Comparison of ENCODE assay signal across 19 cellular contexts in the genomic region with DNA sequence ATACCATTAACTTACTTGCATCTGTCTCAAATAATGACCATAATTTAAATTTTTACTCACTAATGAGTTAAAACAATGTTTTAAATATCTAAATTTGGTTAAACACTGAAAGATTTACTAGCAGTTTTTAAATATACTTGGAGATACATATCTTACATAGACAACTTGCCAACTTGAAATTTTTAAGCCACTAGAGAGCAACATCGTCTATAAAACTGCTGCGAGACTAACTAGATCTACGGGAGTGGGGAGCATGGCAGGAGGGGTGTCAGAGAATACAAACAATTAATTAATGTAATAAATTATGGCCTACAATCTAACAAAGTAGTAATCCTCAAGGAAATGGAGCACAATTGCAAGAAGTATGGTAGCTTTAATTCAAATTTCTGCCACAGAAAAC.
DNase-seq lines count a peak whose midpoint lies in the region; ATAC-seq and TF ChIP-seq lines count a peak whose summit lies in the region.
"Had no signal": no experiment of that assay in that cellular context is flagged by ENCODE, and none has a peak within 500 bp of the region (broad histone marks: within the 10 kb centered on the region; RNA-seq: fewer than 3 reads in every experiment).

No MANE protein-coding gene starts in this region.

- no peaks in the 10 kb centered on the region for H3K79me2 ChIP-seq in HCT116 (ENCODE audit: insufficient read depth, low read length)

- no peaks in the 10 kb centered on the region for H3K4me1 Mint-ChIP-seq in activated T-helper 1 cell treated with anti-CD3 and anti-CD28 coated beads, Interleukin-12 subunit alpha, Interleukin-12 subunit beta, Interleukin-2, Interleukin-4 antibody, amounts not matched to agents 30 ng/mL and 10 ng/mL and 1 ng/mL, durations not matched to agents 14 hours and 24 hours and 36 hours (ENCODE audit: low read depth)
- H3K4me1 Mint-ChIP-seq: activated CD4-positive, alpha-beta T cell treated with anti-CD3 and anti-CD28 coated beads, Interleukin-2, amount 10 ng/mL, durations not matched to agents 7 days and 5 days; activated naive CD8-positive, alpha-beta T cell treated with anti-CD3 and anti-CD28 coated beads for 36 hours; activated T-helper 17 cell treated with anti-CD3 and anti-CD28 coated beads, Interleukin-2, amount 50 U/mL, for 72 hours; CD4-positive, CD25-positive, alpha-beta regulatory T cell; stimulated activated naive B cell treated with anti-CD40 and anti-IgM and Interleukin-4, amounts not matched to agents 10 μg/mL and 1 μg/mL and 100 μg/mL, for 72 hours had no signal

- TF ChIP-seq RAD21 in HCT116 (IDR thresholded peaks at IDR 0.05; ENCODE audit: low read depth), result peak; percentile 34

- DNase-seq in HCT116 (ENCODE audit: low read depth, low spot score) (no peak), NCI-H748 (lab: John Stamatoyannopoulos, UW; ENCODE audit: unreplicated experiment) (peak; percentile 11), SJCRH30 (peak; percentile 3 to 41), fibroblast of peridontal ligament (ENCODE audit: extremely low read depth) (peak; percentile 5), NCI-H510A treated with DMSO at 0.1 percent for 48 hours (lab: John Stamatoyannopoulos, UW) (no peak)
- no peak for DNase-seq in activated T-helper 1 cell treated with anti-CD3 and anti-CD28 coated beads, Interleukin-12 subunit alpha, Interleukin-12 subunit beta, Interleukin-2, Interleukin-4 antibody, amounts not matched to agents 30 ng/mL and 10 ng/mL and 1 ng/mL, durations not matched to agents 14 hours and 24 hours and 36 hours (ENCODE audit: low spot score)
- DNase-seq: activated CD4-positive, alpha-beta T cell treated with anti-CD3 and anti-CD28 coated beads, Interleukin-2, amount 10 ng/mL, durations not matched to agents 7 days and 5 days; activated naive CD8-positive, alpha-beta T cell treated with anti-CD3 and anti-CD28 coated beads for 36 hours; body of pancreas; CD4-positive, CD25-positive, alpha-beta regulatory T cell; colonic mucosa; heart right ventricle; NCI-H1048; psoas muscle; stimulated activated CD4-positive, alpha-beta T cell treated with anti-CD3 and anti-CD28 coated beads, Interleukin-2, amount 100 ng/mL, for 24 hours; stimulated activated naive B cell treated with anti-CD40 and anti-IgM and Interleukin-4, amounts not matched to agents 10 μg/mL and 1 μg/mL and 100 μg/mL, for 72 hours had no signal

- no peaks in the 10 kb centered on the region for H4K20me1 ChIP-seq in HCT116 (ENCODE audit: insufficient read depth)

- H3K9me2 ChIP-seq in HCT116 (ENCODE audit: insufficient read depth), result no peaks in the 10 kb centered on the region

- BruUV-seq in HCT116 (replicated peaks; lab: Mats Ljungman, UMichigan), result no TSS peak

- no peak overlapping the region for H3K9ac ChIP-seq in HCT116 (ENCODE audit: low read length)

- peak overlapping the region; percentile 83 for H2AFZ ChIP-seq in HCT116 (ENCODE audit: low read depth, low read length, poor library complexity, severe bottlenecking)

- H3K27ac Mint-ChIP-seq in activated T-helper 1 cell treated with anti-CD3 and anti-CD28 coated beads, Interleukin-12 subunit alpha, Interleukin-12 subunit beta, Interleukin-2, Interleukin-4 antibody, amounts not matched to agents 30 ng/mL and 10 ng/mL and 1 ng/mL, durations not matched to agents 14 hours and 24 hours and 36 hours, result no peak overlapping the region
- H3K27ac Mint-ChIP-seq: activated CD4-positive, alpha-beta T cell treated with anti-CD3 and anti-CD28 coated beads, Interleukin-2, amount 10 ng/mL, durations not matched to agents 7 days and 5 days; activated naive CD8-positive, alpha-beta T cell treated with anti-CD3 and anti-CD28 coated beads for 36 hours; activated T-helper 17 cell treated with anti-CD3 and anti-CD28 coated beads, Interleukin-2, amount 50 U/mL, for 72 hours; CD4-positive, CD25-positive, alpha-beta regulatory T cell; stimulated activated naive B cell treated with anti-CD40 and anti-IgM and Interleukin-4, amounts not matched to agents 10 μg/mL and 1 μg/mL and 100 μg/mL, for 72 hours had no signal

- CTCF ChIA-PET in HCT116 (lab: Charles Lee), result interaction anchor here (0.6 to 3.2 kb wide), 3 partner anchors 286 to 312 kb away, joined by 3 to 32 read pairs (median 8); no protein-coding TSS in a partner anchor

- intact Hi-C loops in HCT116 (cut with micrococcal nuclease), result loop anchor here (1.0 to 2.0 kb wide), 3 partner anchors 284 to 764 kb away; no protein-coding TSS in a partner anchor
- intact Hi-C loops in activated T-helper 1 cell treated with anti-CD3 and anti-CD28 coated beads, Interleukin-12 subunit alpha, Interleukin-12 subunit beta, Interleukin-2, Interleukin-4 antibody, amounts not matched to agents 30 ng/mL and 10 ng/mL and 1 ng/mL, durations not matched to agents 14 hours and 24 hours and 36 hours (cut with micrococcal nuclease), result no loop called here

- TF ChIP-seq POLR2A in HCT116 (IDR thresholded peaks at IDR 0.05; ENCODE audit: borderline replicate concordance, extremely low read depth, insufficient read depth, insufficient read length), result no peak

- POLR2A ChIA-PET in HCT116 (lab: Charles Lee), result no interaction called here

- no peaks in the 10 kb centered on the region for H3K27me3 ChIP-seq in HCT116 (ENCODE audit: insufficient read depth, low read length)
- H3K27me3 ChIP-seq in SJCRH30, result no peaks in the 10 kb centered on the region
- H3K27me3 ChIP-seq: body of pancreas, colonic mucosa, heart right ventricle had no signal

- H3K36me3 Mint-ChIP-seq in activated T-helper 1 cell treated with anti-CD3 and anti-CD28 coated beads, Interleukin-12 subunit alpha, Interleukin-12 subunit beta, Interleukin-2, Interleukin-4 antibody, amounts not matched to agents 30 ng/mL and 10 ng/mL and 1 ng/mL, durations not matched to agents 14 hours and 24 hours and 36 hours (ENCODE audit: low read depth), result no peaks in the 10 kb centered on the region
- H3K36me3 Mint-ChIP-seq: activated naive CD8-positive, alpha-beta T cell treated with anti-CD3 and anti-CD28 coated beads for 36 hours; CD4-positive, CD25-positive, alpha-beta regulatory T cell; stimulated activated naive B cell treated with anti-CD40 and anti-IgM and Interleukin-4, amounts not matched to agents 10 μg/mL and 1 μg/mL and 100 μg/mL, for 72 hours had no signal

- no peak overlapping the region for H3K4me3 Mint-ChIP-seq in activated T-helper 1 cell treated with anti-CD3 and anti-CD28 coated beads, Interleukin-12 subunit alpha, Interleukin-12 subunit beta, Interleukin-2, Interleukin-4 antibody, amounts not matched to agents 30 ng/mL and 10 ng/mL and 1 ng/mL, durations not matched to agents 14 hours and 24 hours and 36 hours
- H3K4me3 Mint-ChIP-seq: activated CD4-positive, alpha-beta T cell treated with anti-CD3 and anti-CD28 coated beads, Interleukin-2, amount 10 ng/mL, durations not matched to agents 7 days and 5 days; activated naive CD8-positive, alpha-beta T cell treated with anti-CD3 and anti-CD28 coated beads for 36 hours; activated T-helper 17 cell treated with anti-CD3 and anti-CD28 coated beads, Interleukin-2, amount 50 U/mL, for 72 hours; CD4-positive, CD25-positive, alpha-beta regulatory T cell; stimulated activated naive B cell treated with anti-CD40 and anti-IgM and Interleukin-4, amounts not matched to agents 10 μg/mL and 1 μg/mL and 100 μg/mL, for 72 hours had no signal

- no peak overlapping the region for H3K4me3 ChIP-seq in HCT116 (replicated peaks in 1 of 2; ENCODE audit: low read depth in 1 of 2, low read length in 2 of 2)
- no peak overlapping the region for H3K4me3 ChIP-seq in SJCRH30
- H3K4me3 ChIP-seq: body of pancreas, colonic mucosa, heart right ventricle, psoas muscle had no signal

- H3K27me3 Mint-ChIP-seq in activated T-helper 1 cell treated with anti-CD3 and anti-CD28 coated beads, Interleukin-12 subunit alpha, Interleukin-12 subunit beta, Interleukin-2, Interleukin-4 antibody, amounts not matched to agents 30 ng/mL and 10 ng/mL and 1 ng/mL, durations not matched to agents 14 hours and 24 hours and 36 hours (ENCODE audit: insufficient read depth), result no peaks in the 10 kb centered on the region
- H3K27me3 Mint-ChIP-seq: activated CD4-positive, alpha-beta T cell treated with anti-CD3 and anti-CD28 coated beads, Interleukin-2, amount 10 ng/mL, durations not matched to agents 7 days and 5 days; activated naive CD8-positive, alpha-beta T cell treated with anti-CD3 and anti-CD28 coated beads for 36 hours; activated T-helper 17 cell treated with anti-CD3 and anti-CD28 coated beads, Interleukin-2, amount 50 U/mL, for 72 hours; CD4-positive, CD25-positive, alpha-beta regulatory T cell; stimulated activated naive B cell treated with anti-CD40 and anti-IgM and Interleukin-4, amounts not matched to agents 10 μg/mL and 1 μg/mL and 100 μg/mL, for 72 hours had no signal

- H3K9me3 Mint-ChIP-seq in activated T-helper 1 cell treated with anti-CD3 and anti-CD28 coated beads, Interleukin-12 subunit alpha, Interleukin-12 subunit beta, Interleukin-2, Interleukin-4 antibody, amounts not matched to agents 30 ng/mL and 10 ng/mL and 1 ng/mL, durations not matched to agents 14 hours and 24 hours and 36 hours, result no peaks in the 10 kb centered on the region
- H3K9me3 Mint-ChIP-seq: activated CD4-positive, alpha-beta T cell treated with anti-CD3 and anti-CD28 coated beads, Interleukin-2, amount 10 ng/mL, durations not matched to agents 7 days and 5 days; activated naive CD8-positive, alpha-beta T cell treated with anti-CD3 and anti-CD28 coated beads for 36 hours; activated T-helper 17 cell treated with anti-CD3 and anti-CD28 coated beads, Interleukin-2, amount 50 U/mL, for 72 hours; stimulated activated naive B cell treated with anti-CD40 and anti-IgM and Interleukin-4, amounts not matched to agents 10 μg/mL and 1 μg/mL and 100 μg/mL, for 72 hours had no signal

- no peaks in the 10 kb centered on the region for H3K36me3 ChIP-seq in HCT116 (ENCODE audit: control insufficient read depth in 1 of 2, insufficient read depth in 2 of 2, low read length in 2 of 2)
- H3K36me3 ChIP-seq in SJCRH30, result no peaks in the 10 kb centered on the region
- H3K36me3 ChIP-seq: colonic mucosa, heart right ventricle had no signal

- RAD21 ChIA-PET in HCT116 (lab: Charles Lee; ENCODE audit: low non-redundant PET in 1 of 2, low total read pairs in 2 of 2, uncharacterized antibody in 2 of 2, unreplicated experiment in 2 of 2), result interaction anchor here in 1 of 2 experiments (1.1 kb wide), 1 partner anchor 285 kb away, joined by 3 read pairs; no protein-coding TSS in a partner anchor

- H3K4me1 ChIP-seq in HCT116 (ENCODE audit: control insufficient read depth in 1 of 2, insufficient read depth in 2 of 2, low read length in 2 of 2) (no peaks in the 10 kb centered on the region), SJCRH30 (peaks cover 3% of the 10 kb centered on the region)
- H3K4me1 ChIP-seq: body of pancreas, colonic mucosa, heart right ventricle, psoas muscle had no signal

- H3K27ac ChIP-seq in HCT116 (ENCODE audit: low read depth, low read length) (no peak overlapping the region), SJCRH30 (no peak overlapping the region)
- H3K27ac ChIP-seq: body of pancreas, colonic mucosa, heart right ventricle, psoas muscle had no signal

- H3K9me3 ChIP-seq in HCT116 (ENCODE audit: control insufficient read depth in 1 of 2, insufficient read depth in 1 of 2, low read depth in 1 of 2, low read length in 2 of 2) (no peaks in the 10 kb centered on the region), SJCRH30 (replicated peaks) (no peaks in the 10 kb centered on the region)
- H3K9me3 ChIP-seq: body of pancreas, colonic mucosa, heart right ventricle, psoas muscle had no signal

- ATAC-seq in HCT116 (peak; percentile 55; the same call in 1 of the 2 replicates), GM21390 (IDR thresholded peaks at IDR 0.05; ENCODE audit: unreplicated experiment) (no peak), HG02571 (IDR thresholded peaks at IDR 0.05; ENCODE audit: unreplicated experiment) (no peak)
- ATAC-seq: activated T-helper 17 cell treated with anti-CD3 and anti-CD28 coated beads, Interleukin-2, amount 50 U/mL, for 72 hours; body of pancreas; heart right ventricle; psoas muscle; stimulated activated naive B cell treated with anti-CD40 and anti-IgM and Interleukin-4, amounts not matched to agents 10 μg/mL and 1 μg/mL and 100 μg/mL, for 72 hours had no signal

- peak in 1 of 3 experiments; percentile 22; a peak in 2 of 6 replicates for TF ChIP-seq CTCF in HCT116 (IDR thresholded peaks at IDR 0.05 in 2 of 3, conservative IDR thresholded peaks at IDR 0.05 in 1 of 3; ENCODE audit: borderline replicate concordance in 1 of 3, insufficient read depth in 1 of 3, low read depth in 2 of 3, low read length in 2 of 3)

- peak overlapping the region; percentile 37 for H3K4me2 ChIP-seq in HCT116 (ENCODE audit: low read length)

Comparison
In these comparisons a context has a peak if more than half of its experiments do, and no peak if none do; other contexts are left out.
1. DNase-seq: peak in NCI-H748 (single experiment), SJCRH30 (2 of 2) and fibroblast of peridontal ligament (single experiment); none in HCT116 (single experiment), NCI-H510A treated with DMSO at 0.1 percent for 48 hours (single experiment) and activated T-helper 1 cell treated with anti-CD3 and anti-CD28 coated beads, Interleukin-12 subunit alpha, Interleukin-12 subunit beta, Interleukin-2, Interleukin-4 antibody, amounts not matched to agents 30 ng/mL and 10 ng/mL and 1 ng/mL, durations not matched to agents 14 hours and 24 hours and 36 hours (single experiment).